ENCODE assay signal across 2 cellular contexts in the genomic region with DNA sequence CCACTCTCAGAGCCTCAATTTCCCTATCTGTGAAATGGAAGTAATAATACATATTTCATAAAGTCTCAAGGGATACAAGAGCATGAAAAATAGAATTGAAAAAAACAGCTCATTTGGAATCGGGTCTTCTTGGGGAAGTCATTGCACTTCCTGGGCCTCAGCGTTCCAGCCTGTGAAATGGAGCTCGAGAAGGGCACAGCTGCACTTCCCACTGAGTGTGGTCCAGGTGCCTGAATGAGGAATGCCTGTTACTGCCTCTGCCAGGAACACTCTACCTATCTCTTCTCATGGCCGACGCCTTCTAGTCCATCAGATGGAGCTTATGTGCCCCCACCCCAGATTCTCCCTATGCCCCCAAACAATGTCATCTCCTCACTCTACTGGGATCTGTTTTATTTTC.
TF ChIP-seq lines count a peak whose summit lies in the region.

No MANE protein-coding gene starts in this region.

TF ChIP-seq in A549, 52 proteins besides CTCF, POLR2A, EP300 and RAD21 (continued from another document):
- TF ChIP-seq CHD2 (IDR thresholded peaks at IDR 0.05; ENCODE audit: low read length, partially characterized antibody) = no peak
TF ChIP-seq in A549: peak in this region for 0.

TF ChIP-seq in GM23338, 12 proteins besides CTCF, POLR2A, EP300 and RAD21 (continued from another document):
- TF ChIP-seq, protein P1, sequence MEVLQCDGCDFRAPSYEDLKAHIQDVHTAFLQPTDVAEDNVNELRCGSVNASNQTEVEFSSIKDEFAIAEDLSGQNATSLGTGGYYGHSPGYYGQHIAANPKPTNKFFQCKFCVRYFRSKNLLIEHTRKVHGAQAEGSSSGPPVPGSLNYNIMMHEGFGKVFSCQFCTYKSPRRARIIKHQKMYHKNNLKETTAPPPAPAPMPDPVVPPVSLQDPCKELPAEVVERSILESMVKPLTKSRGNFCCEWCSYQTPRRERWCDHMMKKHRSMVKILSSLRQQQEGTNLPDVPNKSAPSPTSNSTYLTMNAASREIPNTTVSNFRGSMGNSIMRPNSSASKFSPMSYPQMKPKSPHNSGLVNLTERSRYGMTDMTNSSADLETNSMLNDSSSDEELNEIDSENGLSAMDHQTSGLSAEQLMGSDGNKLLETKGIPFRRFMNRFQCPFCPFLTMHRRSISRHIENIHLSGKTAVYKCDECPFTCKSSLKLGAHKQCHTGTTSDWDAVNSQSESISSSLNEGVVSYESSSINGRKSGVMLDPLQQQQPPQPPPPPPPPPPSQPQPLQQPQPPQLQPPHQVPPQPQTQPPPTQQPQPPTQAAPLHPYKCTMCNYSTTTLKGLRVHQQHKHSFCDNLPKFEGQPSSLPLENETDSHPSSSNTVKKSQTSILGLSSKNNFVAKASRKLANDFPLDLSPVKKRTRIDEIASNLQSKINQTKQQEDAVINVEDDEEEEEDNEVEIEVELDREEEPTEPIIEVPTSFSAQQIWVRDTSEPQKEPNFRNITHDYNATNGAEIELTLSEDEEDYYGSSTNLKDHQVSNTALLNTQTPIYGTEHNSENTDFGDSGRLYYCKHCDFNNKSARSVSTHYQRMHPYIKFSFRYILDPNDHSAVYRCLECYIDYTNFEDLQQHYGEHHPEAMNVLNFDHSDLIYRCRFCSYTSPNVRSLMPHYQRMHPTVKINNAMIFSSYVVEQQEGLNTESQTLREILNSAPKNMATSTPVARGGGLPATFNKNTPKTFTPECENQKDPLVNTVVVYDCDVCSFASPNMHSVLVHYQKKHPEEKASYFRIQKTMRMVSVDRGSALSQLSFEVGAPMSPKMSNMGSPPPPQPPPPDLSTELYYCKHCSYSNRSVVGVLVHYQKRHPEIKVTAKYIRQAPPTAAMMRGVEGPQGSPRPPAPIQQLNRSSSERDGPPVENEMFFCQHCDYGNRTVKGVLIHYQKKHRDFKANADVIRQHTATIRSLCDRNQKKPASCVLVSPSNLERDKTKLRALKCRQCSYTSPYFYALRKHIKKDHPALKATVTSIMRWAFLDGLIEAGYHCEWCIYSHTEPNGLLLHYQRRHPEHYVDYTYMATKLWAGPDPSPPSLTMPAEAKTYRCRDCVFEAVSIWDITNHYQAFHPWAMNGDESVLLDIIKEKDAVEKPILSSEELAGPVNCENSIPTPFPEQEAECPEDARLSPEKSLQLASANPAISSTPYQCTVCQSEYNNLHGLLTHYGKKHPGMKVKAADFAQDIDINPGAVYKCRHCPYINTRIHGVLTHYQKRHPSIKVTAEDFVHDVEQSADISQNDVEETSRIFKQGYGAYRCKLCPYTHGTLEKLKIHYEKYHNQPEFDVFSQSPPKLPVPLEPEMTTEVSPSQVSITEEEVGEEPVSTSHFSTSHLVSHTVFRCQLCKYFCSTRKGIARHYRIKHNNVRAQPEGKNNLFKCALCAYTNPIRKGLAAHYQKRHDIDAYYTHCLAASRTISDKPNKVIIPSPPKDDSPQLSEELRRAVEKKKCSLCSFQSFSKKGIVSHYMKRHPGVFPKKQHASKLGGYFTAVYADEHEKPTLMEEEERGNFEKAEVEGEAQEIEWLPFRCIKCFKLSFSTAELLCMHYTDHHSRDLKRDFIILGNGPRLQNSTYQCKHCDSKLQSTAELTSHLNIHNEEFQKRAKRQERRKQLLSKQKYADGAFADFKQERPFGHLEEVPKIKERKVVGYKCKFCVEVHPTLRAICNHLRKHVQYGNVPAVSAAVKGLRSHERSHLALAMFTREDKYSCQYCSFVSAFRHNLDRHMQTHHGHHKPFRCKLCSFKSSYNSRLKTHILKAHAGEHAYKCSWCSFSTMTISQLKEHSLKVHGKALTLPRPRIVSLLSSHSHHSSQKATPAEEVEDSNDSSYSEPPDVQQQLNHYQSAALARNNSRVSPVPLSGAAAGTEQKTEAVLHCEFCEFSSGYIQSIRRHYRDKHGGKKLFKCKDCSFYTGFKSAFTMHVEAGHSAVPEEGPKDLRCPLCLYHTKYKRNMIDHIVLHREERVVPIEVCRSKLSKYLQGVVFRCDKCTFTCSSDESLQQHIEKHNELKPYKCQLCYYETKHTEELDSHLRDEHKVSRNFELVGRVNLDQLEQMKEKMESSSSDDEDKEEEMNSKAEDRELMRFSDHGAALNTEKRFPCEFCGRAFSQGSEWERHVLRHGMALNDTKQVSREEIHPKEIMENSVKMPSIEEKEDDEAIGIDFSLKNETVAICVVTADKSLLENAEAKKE (CRISPR knock-in tag; IDR thresholded peaks at IDR 0.05) = no peak
- TF ChIP-seq NANOG (IDR thresholded peaks at IDR 0.05; ENCODE audit: borderline replicate concordance) (no peak), POLR2AphosphoS5 (IDR thresholded peaks at IDR 0.05; ENCODE audit: low read depth) (no peak), REST (IDR thresholded peaks at IDR 0.05; ENCODE audit: unreplicated experiment) (no peak), CREB1 (CRISPR knock-in tag; IDR thresholded peaks at IDR 0.05; ENCODE audit: low read depth) (no peak)
- TF ChIP-seq, protein P2, sequence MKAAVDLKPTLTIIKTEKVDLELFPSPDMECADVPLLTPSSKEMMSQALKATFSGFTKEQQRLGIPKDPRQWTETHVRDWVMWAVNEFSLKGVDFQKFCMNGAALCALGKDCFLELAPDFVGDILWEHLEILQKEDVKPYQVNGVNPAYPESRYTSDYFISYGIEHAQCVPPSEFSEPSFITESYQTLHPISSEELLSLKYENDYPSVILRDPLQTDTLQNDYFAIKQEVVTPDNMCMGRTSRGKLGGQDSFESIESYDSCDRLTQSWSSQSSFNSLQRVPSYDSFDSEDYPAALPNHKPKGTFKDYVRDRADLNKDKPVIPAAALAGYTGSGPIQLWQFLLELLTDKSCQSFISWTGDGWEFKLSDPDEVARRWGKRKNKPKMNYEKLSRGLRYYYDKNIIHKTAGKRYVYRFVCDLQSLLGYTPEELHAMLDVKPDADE (IDR thresholded peaks at IDR 0.05) = no peak
